25 cellular contexts compared by ENCODE assay signal in genomic region chr3:67858492-67858891, GRCh38.
"Had no signal": no experiment of that assay in that cellular context is flagged by ENCODE, and none has a peak within 500 bp of the region (broad histone marks: within the 10 kb centered on the region; RNA-seq: fewer than 3 reads in every experiment).

No MANE protein-coding gene starts in this region.

- H3K36me3 ChIP-seq: esophagus muscularis mucosa, gastrocnemius medialis had no signal

- ATAC-seq: activated CD4-positive, alpha-beta T cell treated with anti-CD3 and anti-CD28 coated beads for 36 hours; activated CD8-positive, alpha-beta memory T cell treated with anti-CD3 and anti-CD28 coated beads, Interleukin-2, amount 10 ng/mL, durations not matched to agents 7 days and 5 days; activated CD8-positive, alpha-beta T cell treated with anti-CD3 and anti-CD28 coated beads, Interleukin-2, amount 10 ng/mL, durations not matched to agents 7 days and 5 days; body of pancreas; effector memory CD8-positive, alpha-beta T cell; foreskin keratinocyte; gastrocnemius medialis had no signal

- H3K27ac ChIP-seq: body of pancreas, esophagus muscularis mucosa, foreskin keratinocyte, gastrocnemius medialis had no signal

- H3K9me3 ChIP-seq: body of pancreas, esophagus muscularis mucosa, gastrocnemius medialis had no signal

- H3K4me1 ChIP-seq: esophagus muscularis mucosa, foreskin keratinocyte, gastrocnemius medialis had no signal

- H3K4me3 ChIP-seq: body of pancreas, esophagus muscularis mucosa, gastrocnemius medialis had no signal

- DNase-seq: activated CD4-positive, alpha-beta memory T cell treated with anti-CD3 and anti-CD28 coated beads for 36 hours; activated CD4-positive, alpha-beta T cell treated with anti-CD3 and anti-CD28 coated beads for 36 hours; activated CD4-positive, alpha-beta T cell treated with anti-CD3 and anti-CD28 coated beads, Interleukin-2, amount 10 ng/mL, durations not matched to agents 24 days and 14 days; activated CD4-positive, CD25-positive, alpha-beta regulatory T cell; activated CD4-positive, CD25-positive, alpha-beta regulatory T cell treated with anti-CD3 and anti-CD28 coated beads, Interleukin-2, amount 50 U/mL, for 72 hours; activated CD8-positive, alpha-beta memory T cell treated with anti-CD3 and anti-CD28 coated beads, Interleukin-2, amount 10 ng/mL, durations not matched to agents 7 days and 5 days; activated CD8-positive, alpha-beta memory T cell treated with anti-CD3 and anti-CD28 coated beads, Interleukin-2, amount 50 U/mL, for 4 hours; activated CD8-positive, alpha-beta T cell treated with anti-CD3 and anti-CD28 coated beads, Interleukin-2, amount 10 ng/mL, durations not matched to agents 7 days and 5 days; activated effector memory CD4-positive, alpha-beta T cell treated with anti-CD3 and anti-CD28 coated beads, Interleukin-2, amount 50 U/mL, for 16 hours; activated naive CD4-positive, alpha-beta T cell; activated naive CD4-positive, alpha-beta T cell treated with anti-CD3 and anti-CD28 coated beads, Interleukin-2, amount 50 U/mL, for 16 hours; activated T-cell treated with anti-CD3 and anti-CD28 coated beads, Interleukin-2, amount 50 U/mL, for 1 hour; activated T-cell treated with anti-CD3 and anti-CD28 coated beads, Interleukin-2, amount 50 U/mL, for 48 hours; amniotic stem cell; anterior cingulate cortex; body of pancreas; cortex of kidney; dermis blood vessel endothelial cell; effector CD4-positive, alpha-beta T cell; effector memory CD8-positive, alpha-beta T cell; erythroblast; foreskin keratinocyte; gastrocnemius medialis; T-helper 2 cell had no signal

- H3K27me3 ChIP-seq: body of pancreas, esophagus muscularis mucosa, foreskin keratinocyte, gastrocnemius medialis had no signal
